1 cellular context compared by ENCODE assay signal in genomic region chr7:23013715-23014649, GRCh38.
TF ChIP-seq lines count a peak whose summit lies in the region.

Gene HYCC1, minus strand, starts transcription at chr7:23014130. Its CDS starts 23,019 bp downstream, at chr7:22991111.

TF ChIP-seq in HepG2, 621 proteins besides CTCF, POLR2A, EP300 and RAD21 (continued from another document and continues in another):
- TF ChIP-seq BRF2 (CRISPR knock-in tag; IDR thresholded peaks at IDR 0.05) (no peak), ZMYM2 (CRISPR knock-in tag; IDR thresholded peaks at IDR 0.05) (no peak), PHF21A (CRISPR knock-in tag; IDR thresholded peaks at IDR 0.05) (0 out of 2 replicates have a peak, but pooled peaks have one; percentile 47), ZNF317 (CRISPR knock-in tag; IDR thresholded peaks at IDR 0.05) (0 out of 2 replicates have a peak, but pooled peaks have one; percentile 47), ELF1 (CRISPR knock-in tag; IDR thresholded peaks at IDR 0.05) (no peak; the same call in 1 of the 2 replicates), ZNF83 (CRISPR knock-in tag; IDR thresholded peaks at IDR 0.05; ENCODE audit: borderline replicate concordance) (no peak), ZSCAN5A (CRISPR knock-in tag; IDR thresholded peaks at IDR 0.05; ENCODE audit: borderline replicate concordance) (no peak), HINFP (CRISPR knock-in tag; IDR thresholded peaks at IDR 0.05; ENCODE audit: low read depth) (no peak), MTA1 (CRISPR knock-in tag; IDR thresholded peaks at IDR 0.05; ENCODE audit: borderline replicate concordance) (no peak), ZNF44 (CRISPR knock-in tag; IDR thresholded peaks at IDR 0.05) (peak; percentile 84; the same call in 1 of the 2 replicates), ZKSCAN1 (IDR thresholded peaks at IDR 0.05; ENCODE audit: low read length) (no peak), CERS6 (CRISPR knock-in tag; IDR thresholded peaks at IDR 0.05) (no peak), CSRNP1 (CRISPR knock-in tag; IDR thresholded peaks at IDR 0.05) (no peak), HNRNPUL1 (IDR thresholded peaks at IDR 0.05; ENCODE audit: low read depth, low read length) (no peak), HNRNPH1 (optimal IDR thresholded peaks at IDR 0.05; ENCODE audit: low read depth, low read length) (peak; percentile 67), IKZF1 (IDR thresholded peaks at IDR 0.05) (no peak), DR1 (CRISPR knock-in tag; IDR thresholded peaks at IDR 0.05) (peak; percentile 65; the same call in 1 of the 2 replicates), ZBTB40 (IDR thresholded peaks at IDR 0.05) (no peak), ZBTB40 (CRISPR knock-in tag; IDR thresholded peaks at IDR 0.05) (no peak), ELF3 (CRISPR knock-in tag; IDR thresholded peaks at IDR 0.05) (no peak; the same call in 1 of the 2 replicates), CREM (IDR thresholded peaks at IDR 0.05) (peak; percentile 55; the same call in 1 of the 2 replicates), CREM (CRISPR knock-in tag; IDR thresholded peaks at IDR 0.05) (no peak), YY1 (IDR thresholded peaks at IDR 0.05; ENCODE audit: insufficient read depth, insufficient replicate concordance, low read depth, low read length) (peak; percentile 55), MED13 (CRISPR knock-in tag; IDR thresholded peaks at IDR 0.05) (no peak), TBP (CRISPR knock-in tag; IDR thresholded peaks at IDR 0.05) (no peak), ZNF34 (CRISPR knock-in tag; IDR thresholded peaks at IDR 0.05; ENCODE audit: borderline replicate concordance) (no peak), DPF2 (CRISPR knock-in tag; IDR thresholded peaks at IDR 0.05; ENCODE audit: borderline replicate concordance, low read depth) (no peak), BRCA1 (CRISPR knock-in tag; IDR thresholded peaks at IDR 0.05) (no peak), ZNF282 (IDR thresholded peaks at IDR 0.05; ENCODE audit: partially characterized antibody) (no peak), RARG (CRISPR knock-in tag; IDR thresholded peaks at IDR 0.05; ENCODE audit: low read depth) (no peak), TOPORS (CRISPR knock-in tag; IDR thresholded peaks at IDR 0.05) (no peak), ZNF235 (CRISPR knock-in tag; IDR thresholded peaks at IDR 0.05; ENCODE audit: borderline replicate concordance) (0 out of 2 replicates have a peak, but pooled peaks have one; percentile 37), NFKBIZ (CRISPR knock-in tag; IDR thresholded peaks at IDR 0.05) (0 out of 2 replicates have a peak, but pooled peaks have one; percentile 51), ZNF512 (CRISPR knock-in tag; IDR thresholded peaks at IDR 0.05) (no peak), RNF2 (conservative IDR thresholded peaks at IDR 0.05; ENCODE audit: low read depth) (peak; percentile 74; the same call in 1 of the 2 replicates), ZNF143 (CRISPR knock-in tag; IDR thresholded peaks at IDR 0.05) (no peak), ZBTB2 (CRISPR knock-in tag; IDR thresholded peaks at IDR 0.05; ENCODE audit: low read depth) (no peak), POLR2G (IDR thresholded peaks at IDR 0.05; ENCODE audit: low read depth, low read length) (peak; percentile 93), HOMEZ (CRISPR knock-in tag; IDR thresholded peaks at IDR 0.05; ENCODE audit: low read depth) (0 out of 2 replicates have a peak, but pooled peaks have one; percentile 53), TCF12 (IDR thresholded peaks at IDR 0.05) (no peak), TCF12 (CRISPR knock-in tag; IDR thresholded peaks at IDR 0.05) (no peak), ZKSCAN8 (CRISPR knock-in tag; IDR thresholded peaks at IDR 0.05; ENCODE audit: borderline replicate concordance) (no peak), NRL (CRISPR knock-in tag; IDR thresholded peaks at IDR 0.05; ENCODE audit: borderline replicate concordance) (0 out of 2 replicates have a peak, but pooled peaks have one; percentile 71), ETV5 (CRISPR knock-in tag; IDR thresholded peaks at IDR 0.05; ENCODE audit: borderline replicate concordance) (peak; percentile 13; the same call in 1 of the 2 replicates), ARNT (IDR thresholded peaks at IDR 0.05) (no peak)
